In the genomic region with DNA sequence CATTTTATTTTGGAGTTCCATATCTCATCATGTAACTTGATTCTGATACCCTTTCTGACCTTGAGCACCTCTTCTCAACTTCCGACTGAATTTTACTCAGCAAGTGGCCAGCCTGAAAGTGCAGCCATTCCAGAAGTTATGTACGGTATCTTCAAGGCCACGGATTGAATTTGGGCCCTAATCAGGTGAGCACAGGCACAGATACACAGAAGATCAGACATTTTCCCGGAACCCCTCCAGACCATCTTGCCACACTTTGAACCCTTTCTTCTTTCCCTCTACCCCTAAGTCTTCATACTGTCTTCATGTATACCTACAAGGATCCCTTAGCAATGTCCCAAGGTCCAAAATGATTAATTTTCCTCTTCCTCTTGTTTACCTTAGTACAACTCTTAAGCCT, we compare ENCODE assay signal across 1 cellular context.
TF ChIP-seq lines count a peak whose summit lies in the region.

No MANE protein-coding gene starts in this region.

TF ChIP-seq in K562, 482 proteins besides CTCF, POLR2A, EP300 and RAD21 (continued from another document):
- TF ChIP-seq ZMIZ1 (IDR thresholded peaks at IDR 0.05; ENCODE audit: low read depth in 2 of 2, low read length in 2 of 2) (no peak), RFX7 (CRISPR knock-in tag; IDR thresholded peaks at IDR 0.05) (no peak), ZSCAN29 (IDR thresholded peaks at IDR 0.05) (no peak), ZFP91 (CRISPR knock-in tag; IDR thresholded peaks at IDR 0.05) (no peak), MYNN (IDR thresholded peaks at IDR 0.05) (no peak), MYNN (CRISPR knock-in tag; IDR thresholded peaks at IDR 0.05) (no peak), ZNF175 (CRISPR knock-in tag; IDR thresholded peaks at IDR 0.05; ENCODE audit: low read depth) (no peak), GATAD2A (IDR thresholded peaks at IDR 0.05) (no peak), SAFB2 (IDR thresholded peaks at IDR 0.05; ENCODE audit: borderline replicate concordance, low read depth, low read length, severe bottlenecking) (no peak), GATA2 (CRISPR knock-in tag; IDR thresholded peaks at IDR 0.05) (no peak), ZNF384 (IDR thresholded peaks at IDR 0.05; ENCODE audit: low read depth, low read length) (no peak), ZBTB9 (CRISPR knock-in tag; IDR thresholded peaks at IDR 0.05) (no peak), CC2D1A (IDR thresholded peaks at IDR 0.05) (no peak), PTTG1 (tag; IDR thresholded peaks at IDR 0.05; ENCODE audit: low read depth) (no peak), MNT (conservative IDR thresholded peaks at IDR 0.05) (no peak), ZNF668 (CRISPR knock-in tag; IDR thresholded peaks at IDR 0.05) (no peak), IFI16 (CRISPR knock-in tag; IDR thresholded peaks at IDR 0.05) (no peak), NCOR1 (IDR thresholded peaks at IDR 0.05) (peak; percentile 40), HDAC1 (IDR thresholded peaks at IDR 0.05) (0 out of 4 replicates have a peak, but pooled peaks of 1 of the 2 experiments have one; percentile 14), CBFA2T2 (conservative IDR thresholded peaks at IDR 0.05) (0 out of 2 replicates have a peak, but pooled peaks have one; percentile 39), SREBF2 (CRISPR knock-in tag; IDR thresholded peaks at IDR 0.05) (no peak), SNAPC5 (CRISPR knock-in tag; IDR thresholded peaks at IDR 0.05) (no peak), BDP1 (IDR thresholded peaks at IDR 0.05; ENCODE audit: insufficient read depth, insufficient read length) (no peak), ZNF583 (CRISPR knock-in tag; IDR thresholded peaks at IDR 0.05) (no peak), SLC30A9 (CRISPR knock-in tag; IDR thresholded peaks at IDR 0.05) (no peak), SMARCA4 (IDR thresholded peaks at IDR 0.05) (0 out of 2 replicates have a peak, but pooled peaks have one; percentile 16), TCF7L2 (IDR thresholded peaks at IDR 0.05; ENCODE audit: low read depth, low read length) (no peak), CREB3 (tag; conservative IDR thresholded peaks at IDR 0.05; ENCODE audit: low read depth) (no peak), ZNF445 (CRISPR knock-in tag; IDR thresholded peaks at IDR 0.05; ENCODE audit: low read depth) (no peak), PHB2 (IDR thresholded peaks at IDR 0.05; ENCODE audit: low read depth) (no peak), ZNF75A (CRISPR knock-in tag; IDR thresholded peaks at IDR 0.05) (no peak)
- TF ChIP-seq, protein P1, sequence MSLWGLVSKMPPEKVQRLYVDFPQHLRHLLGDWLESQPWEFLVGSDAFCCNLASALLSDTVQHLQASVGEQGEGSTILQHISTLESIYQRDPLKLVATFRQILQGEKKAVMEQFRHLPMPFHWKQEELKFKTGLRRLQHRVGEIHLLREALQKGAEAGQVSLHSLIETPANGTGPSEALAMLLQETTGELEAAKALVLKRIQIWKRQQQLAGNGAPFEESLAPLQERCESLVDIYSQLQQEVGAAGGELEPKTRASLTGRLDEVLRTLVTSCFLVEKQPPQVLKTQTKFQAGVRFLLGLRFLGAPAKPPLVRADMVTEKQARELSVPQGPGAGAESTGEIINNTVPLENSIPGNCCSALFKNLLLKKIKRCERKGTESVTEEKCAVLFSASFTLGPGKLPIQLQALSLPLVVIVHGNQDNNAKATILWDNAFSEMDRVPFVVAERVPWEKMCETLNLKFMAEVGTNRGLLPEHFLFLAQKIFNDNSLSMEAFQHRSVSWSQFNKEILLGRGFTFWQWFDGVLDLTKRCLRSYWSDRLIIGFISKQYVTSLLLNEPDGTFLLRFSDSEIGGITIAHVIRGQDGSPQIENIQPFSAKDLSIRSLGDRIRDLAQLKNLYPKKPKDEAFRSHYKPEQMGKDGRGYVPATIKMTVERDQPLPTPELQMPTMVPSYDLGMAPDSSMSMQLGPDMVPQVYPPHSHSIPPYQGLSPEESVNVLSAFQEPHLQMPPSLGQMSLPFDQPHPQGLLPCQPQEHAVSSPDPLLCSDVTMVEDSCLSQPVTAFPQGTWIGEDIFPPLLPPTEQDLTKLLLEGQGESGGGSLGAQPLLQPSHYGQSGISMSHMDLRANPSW (CRISPR knock-in tag; IDR thresholded peaks at IDR 0.05) = no peak
- TF ChIP-seq, protein P2, sequence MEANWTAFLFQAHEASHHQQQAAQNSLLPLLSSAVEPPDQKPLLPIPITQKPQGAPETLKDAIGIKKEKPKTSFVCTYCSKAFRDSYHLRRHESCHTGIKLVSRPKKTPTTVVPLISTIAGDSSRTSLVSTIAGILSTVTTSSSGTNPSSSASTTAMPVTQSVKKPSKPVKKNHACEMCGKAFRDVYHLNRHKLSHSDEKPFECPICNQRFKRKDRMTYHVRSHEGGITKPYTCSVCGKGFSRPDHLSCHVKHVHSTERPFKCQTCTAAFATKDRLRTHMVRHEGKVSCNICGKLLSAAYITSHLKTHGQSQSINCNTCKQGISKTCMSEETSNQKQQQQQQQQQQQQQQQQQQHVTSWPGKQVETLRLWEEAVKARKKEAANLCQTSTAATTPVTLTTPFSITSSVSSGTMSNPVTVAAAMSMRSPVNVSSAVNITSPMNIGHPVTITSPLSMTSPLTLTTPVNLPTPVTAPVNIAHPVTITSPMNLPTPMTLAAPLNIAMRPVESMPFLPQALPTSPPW (CRISPR knock-in tag; IDR thresholded peaks at IDR 0.05) = no peak
TF ChIP-seq in K562: peak in this region for 13.
